Comparison of ENCODE assay signal across 11 cellular contexts in genomic region chr1:218480691-218481099, GRCh38.
DNase-seq lines count a peak whose midpoint lies in the region; ATAC-seq, FAIRE-seq and TF ChIP-seq lines count a peak whose summit lies in the region.
"Had no signal": no experiment of that assay in that cellular context is flagged by ENCODE, and none has a peak within 500 bp of the region (broad histone marks: within the 10 kb centered on the region; RNA-seq: fewer than 3 reads in every experiment).

No MANE protein-coding gene starts in this region.

- no peak for TF ChIP-seq CTCF in IMR-90 (conservative IDR thresholded peaks at IDR 0.05; ENCODE audit: low read depth, low read length)
- no peak for TF ChIP-seq CTCF in bronchial epithelial cell (IDR thresholded peaks at IDR 0.05; ENCODE audit: insufficient read depth, low read length, severe bottlenecking)
- no peak for TF ChIP-seq CTCF in kidney epithelial cell (IDR thresholded peaks at IDR 0.05; ENCODE audit: insufficient read depth, low read length, poor library complexity, severe bottlenecking)
- TF ChIP-seq CTCF in suprapubic skin (IDR thresholded peaks at IDR 0.05): no peak
- no peak for TF ChIP-seq CTCF in progenitor cell of endocrine pancreas (IDR thresholded peaks at IDR 0.05; ENCODE audit: unreplicated experiment)
- TF ChIP-seq CTCF in BE2C (IDR thresholded peaks at IDR 0.05; ENCODE audit: low read depth, low read length): no peak

- no peak overlapping the region for H4K91ac ChIP-seq in IMR-90 (ENCODE audit: insufficient read depth, low read depth, low read length)

- H3K4me3 Mint-ChIP-seq in progenitor cell of endocrine pancreas (ENCODE audit: low read depth): no peak overlapping the region
- no peak overlapping the region for H3K4me3 Mint-ChIP-seq in activated T-helper 1 cell treated with anti-CD3 and anti-CD28 coated beads, Interleukin-12 subunit alpha, Interleukin-12 subunit beta, Interleukin-2, Interleukin-4 antibody, amounts not matched to agents 30 ng/mL and 10 ng/mL and 1 ng/mL, durations not matched to agents 14 hours and 24 hours and 36 hours
- H3K4me3 Mint-ChIP-seq: central memory CD8-positive, alpha-beta T cell had no signal

- in situ Hi-C loops in IMR-90 (cut with MboI; ENCODE audit: low sequenced_read_pairs): loop anchor here (10.0 kb wide), 1 partner anchor 584 kb away; no protein-coding TSS in a partner anchor

- no peak overlapping the region for H3K4me3 ChIP-seq in IMR-90 (ENCODE audit: insufficient read depth, low read depth, low read length)
- no peak overlapping the region for H3K4me3 ChIP-seq in bronchial epithelial cell (ENCODE audit: low read depth, low read length)
- no peak overlapping the region for H3K4me3 ChIP-seq in kidney epithelial cell (ENCODE audit: low read depth, low read length)
- no peak overlapping the region for H3K4me3 ChIP-seq in suprapubic skin
- no peak overlapping the region for H3K4me3 ChIP-seq in BE2C (ENCODE audit: low read depth, low read length)

- H3K27ac Mint-ChIP-seq in progenitor cell of endocrine pancreas: no peak overlapping the region
- no peak overlapping the region for H3K27ac Mint-ChIP-seq in activated T-helper 1 cell treated with anti-CD3 and anti-CD28 coated beads, Interleukin-12 subunit alpha, Interleukin-12 subunit beta, Interleukin-2, Interleukin-4 antibody, amounts not matched to agents 30 ng/mL and 10 ng/mL and 1 ng/mL, durations not matched to agents 14 hours and 24 hours and 36 hours

- H3K36me3 ChIP-seq in IMR-90 (ENCODE audit: control insufficient read depth, insufficient read depth, low read length) (no peaks in the 10 kb centered on the region), bronchial epithelial cell (ENCODE audit: control insufficient read depth, insufficient read depth, low read length) (no peaks in the 10 kb centered on the region), kidney epithelial cell (ENCODE audit: control insufficient read depth, insufficient read depth, low read length) (no peaks in the 10 kb centered on the region), suprapubic skin (no peaks in the 10 kb centered on the region), BE2C (no peaks in the 10 kb centered on the region)

- no peak overlapping the region for H3K14ac ChIP-seq in IMR-90 (replicated peaks; ENCODE audit: low read depth, low read length)

- ATAC-seq in IMR-90 (ENCODE audit: low read depth): peak; percentile 22

- H2AK9ac ChIP-seq in IMR-90 (replicated peaks; ENCODE audit: low read depth, low read length, poor library complexity): no peak overlapping the region

- peaks cover 1% of the 10 kb centered on the region for H3K4me1 Mint-ChIP-seq in progenitor cell of endocrine pancreas (ENCODE audit: low read depth)
- H3K4me1 Mint-ChIP-seq in activated T-helper 1 cell treated with anti-CD3 and anti-CD28 coated beads, Interleukin-12 subunit alpha, Interleukin-12 subunit beta, Interleukin-2, Interleukin-4 antibody, amounts not matched to agents 30 ng/mL and 10 ng/mL and 1 ng/mL, durations not matched to agents 14 hours and 24 hours and 36 hours (ENCODE audit: low read depth): no peaks in the 10 kb centered on the region
- H3K4me1 Mint-ChIP-seq: central memory CD8-positive, alpha-beta T cell had no signal

- POLR2A ChIA-PET in IMR-90 (lab: Charles Lee; ENCODE audit: unreplicated experiment): no interaction called here

- dilution Hi-C loops in IMR-90 (cut with HindIII; ENCODE audit: low sequenced_read_pairs, unreplicated experiment): no loop called here

- no peak overlapping the region; the same call in 2 of the 3 replicates for H2BK15ac ChIP-seq in IMR-90 (ENCODE audit: low read depth, low read length)

- H3K56ac ChIP-seq in IMR-90 (ENCODE audit: extremely low read depth, insufficient read depth, low read length): peak overlapping the region; percentile 86; the same call in 1 of the 2 replicates

- H3K4me2 ChIP-seq in IMR-90 (ENCODE audit: low read depth, low read length): peak overlapping the region; percentile 81; the same call in 1 of the 2 replicates

- TF ChIP-seq RAD21 in IMR-90 (IDR thresholded peaks at IDR 0.05; ENCODE audit: low read length): no peak

- no peak for TF ChIP-seq EP300 in suprapubic skin (IDR thresholded peaks at IDR 0.05)

- no peak overlapping the region for H2AFZ ChIP-seq in IMR-90 (replicated peaks; ENCODE audit: low read length, poor library complexity)

- no peak for TF ChIP-seq POLR2A in IMR-90 (IDR thresholded peaks at IDR 0.05; ENCODE audit: low read depth, low read length)
- TF ChIP-seq POLR2A in suprapubic skin (IDR thresholded peaks at IDR 0.05): no peak

- H3K27me3 ChIP-seq in IMR-90 (ENCODE audit: control insufficient read depth, insufficient read depth, low read length) (no peaks in the 10 kb centered on the region), bronchial epithelial cell (ENCODE audit: control insufficient read depth, insufficient read depth, low read length) (no peaks in the 10 kb centered on the region), kidney epithelial cell (ENCODE audit: control insufficient read depth, insufficient read depth, low read length) (no peaks in the 10 kb centered on the region), suprapubic skin (no peaks in the 10 kb centered on the region), BE2C (no peaks in the 10 kb centered on the region)

- CTCF ChIA-PET in IMR-90 (lab: Yijun Ruan, JAX): no interaction called here

- FAIRE-seq in bronchial epithelial cell (lab: Jason Lieb, UNC): no peak

- H3K27me3 Mint-ChIP-seq in progenitor cell of endocrine pancreas: no peaks in the 10 kb centered on the region
- H3K27me3 Mint-ChIP-seq in activated T-helper 1 cell treated with anti-CD3 and anti-CD28 coated beads, Interleukin-12 subunit alpha, Interleukin-12 subunit beta, Interleukin-2, Interleukin-4 antibody, amounts not matched to agents 30 ng/mL and 10 ng/mL and 1 ng/mL, durations not matched to agents 14 hours and 24 hours and 36 hours (ENCODE audit: insufficient read depth): no peaks in the 10 kb centered on the region
- H3K27me3 Mint-ChIP-seq: central memory CD8-positive, alpha-beta T cell had no signal

- H4K8ac ChIP-seq in IMR-90 (ENCODE audit: low read depth in 2 of 2, low read length in 2 of 2): peak overlapping the region in 1 of 2 experiments; percentile 38; a peak in 2 of 4 replicates

- no peaks in the 10 kb centered on the region for H3K9me3 ChIP-seq in IMR-90 (ENCODE audit: control insufficient read depth, insufficient read depth, low read length)
- no peaks in the 10 kb centered on the region for H3K9me3 ChIP-seq in suprapubic skin
- no peaks in the 10 kb centered on the region for H3K9me3 ChIP-seq in BE2C

- DNase-seq in IMR-90 (peak; percentile 95), bronchial epithelial cell (ENCODE audit: low read depth) (peak; percentile 98), kidney epithelial cell (ENCODE audit: low read depth) (peak; percentile 71), suprapubic skin (ENCODE audit: low spot score in 2 of 2) (no peak), UCSD-AML1 (lab: John Stamatoyannopoulos, UW; ENCODE audit: unreplicated experiment) (no peak), progenitor cell of endocrine pancreas (ENCODE audit: low spot score, unreplicated experiment) (no peak), BE2C (no peak)
- no peak for DNase-seq in activated T-helper 1 cell treated with anti-CD3 and anti-CD28 coated beads, Interleukin-12 subunit alpha, Interleukin-12 subunit beta, Interleukin-2, Interleukin-4 antibody, amounts not matched to agents 30 ng/mL and 10 ng/mL and 1 ng/mL, durations not matched to agents 14 hours and 24 hours and 36 hours (ENCODE audit: low spot score)
- DNase-seq: GDM1, NCI-H2227 treated with DMSO at 0.1 percent for 48 hours had no signal

- H2BK20ac ChIP-seq in IMR-90 (ENCODE audit: low read depth, low read length): peak overlapping the region; percentile 79; the same call in 1 of the 2 replicates

- no peak overlapping the region for H3K9ac ChIP-seq in IMR-90 (ENCODE audit: low read depth, low read length)

- peaks cover 15% of the 10 kb centered on the region for H3K4me1 ChIP-seq in IMR-90 (ENCODE audit: control insufficient read depth, insufficient read depth, low read length)
- H3K4me1 ChIP-seq in suprapubic skin: peaks cover 17% of the 10 kb centered on the region
- H3K4me1 ChIP-seq in BE2C: no peaks in the 10 kb centered on the region

- no peaks in the 10 kb centered on the region for H3K79me1 ChIP-seq in IMR-90 (ENCODE audit: low read depth in 1 of 2, low read length in 2 of 2)

- intact Hi-C loops in IMR-90 (cut with micrococcal nuclease): loop anchor here (1.0 to 2.0 kb wide), 3 partner anchors 18 to 135 kb away; partner anchors contain the start of gene TGFB2
- intact Hi-C loops in activated T-helper 1 cell treated with anti-CD3 and anti-CD28 coated beads, Interleukin-12 subunit alpha, Interleukin-12 subunit beta, Interleukin-2, Interleukin-4 antibody, amounts not matched to agents 30 ng/mL and 10 ng/mL and 1 ng/mL, durations not matched to agents 14 hours and 24 hours and 36 hours (cut with micrococcal nuclease): no loop called here

- H2AK5ac ChIP-seq in IMR-90 (ENCODE audit: low read depth, low read length): no peak overlapping the region

- peak overlapping the region; percentile 87; the same call in 1 of the 2 replicates for H3K4ac ChIP-seq in IMR-90 (ENCODE audit: low read depth, low read length)

- no peaks in the 10 kb centered on the region for H3K36me3 Mint-ChIP-seq in progenitor cell of endocrine pancreas (ENCODE audit: insufficient read depth)
- no peaks in the 10 kb centered on the region for H3K36me3 Mint-ChIP-seq in activated T-helper 1 cell treated with anti-CD3 and anti-CD28 coated beads, Interleukin-12 subunit alpha, Interleukin-12 subunit beta, Interleukin-2, Interleukin-4 antibody, amounts not matched to agents 30 ng/mL and 10 ng/mL and 1 ng/mL, durations not matched to agents 14 hours and 24 hours and 36 hours (ENCODE audit: low read depth)

- H3K27ac ChIP-seq in IMR-90 (ENCODE audit: insufficient read depth, low read length) (peak overlapping the region; percentile 78; the same call in 1 of the 2 replicates), suprapubic skin (peak overlapping the region; percentile 46)

- no peaks in the 10 kb centered on the region for H3K9me1 ChIP-seq in IMR-90 (ENCODE audit: insufficient read depth, low read length)

- peak overlapping the region; percentile 96; the same call in 1 of the 2 replicates for H4K5ac ChIP-seq in IMR-90 (ENCODE audit: low read depth, low read length)

- H2BK120ac ChIP-seq in IMR-90 (ENCODE audit: low read depth, low read length): peak overlapping the region; percentile 89

- H3K18ac ChIP-seq in IMR-90 (ENCODE audit: low read depth, low read length): peak overlapping the region; percentile 98; the same call in 1 of the 2 replicates

- no peaks in the 10 kb centered on the region for H3K9me3 Mint-ChIP-seq in progenitor cell of endocrine pancreas (ENCODE audit: low read depth)
- no peaks in the 10 kb centered on the region for H3K9me3 Mint-ChIP-seq in activated T-helper 1 cell treated with anti-CD3 and anti-CD28 coated beads, Interleukin-12 subunit alpha, Interleukin-12 subunit beta, Interleukin-2, Interleukin-4 antibody, amounts not matched to agents 30 ng/mL and 10 ng/mL and 1 ng/mL, durations not matched to agents 14 hours and 24 hours and 36 hours
- H3K9me3 Mint-ChIP-seq: central memory CD8-positive, alpha-beta T cell had no signal

- BruUV-seq in IMR-90 (replicated peaks; lab: Mats Ljungman, UMichigan): no TSS peak

- H2BK5ac ChIP-seq in IMR-90 (ENCODE audit: low read depth, low read length, poor library complexity, severe bottlenecking): peak overlapping the region; percentile 86

- H4K20me1 ChIP-seq in IMR-90 (ENCODE audit: insufficient read depth, low read length): no peaks in the 10 kb centered on the region

- peak overlapping the region; percentile 48; the same call in 1 of the 2 replicates for H3K23ac ChIP-seq in IMR-90 (ENCODE audit: low read depth, low read length)

Comparison
In these comparisons a context has a peak if more than half of its experiments do, and no peak if none do; other contexts are left out.
1. DNase-seq: peak in IMR-90 (single experiment), bronchial epithelial cell (single experiment) and kidney epithelial cell (single experiment); none in suprapubic skin (0 of 2), UCSD-AML1 (single experiment), progenitor cell of endocrine pancreas (single experiment), activated T-helper 1 cell treated with anti-CD3 and anti-CD28 coated beads, Interleukin-12 subunit alpha, Interleukin-12 subunit beta, Interleukin-2, Interleukin-4 antibody, amounts not matched to agents 30 ng/mL and 10 ng/mL and 1 ng/mL, durations not matched to agents 14 hours and 24 hours and 36 hours (single experiment) and BE2C (single experiment).